Comparison of ENCODE assay signal across 12 cellular contexts in the genomic region with DNA sequence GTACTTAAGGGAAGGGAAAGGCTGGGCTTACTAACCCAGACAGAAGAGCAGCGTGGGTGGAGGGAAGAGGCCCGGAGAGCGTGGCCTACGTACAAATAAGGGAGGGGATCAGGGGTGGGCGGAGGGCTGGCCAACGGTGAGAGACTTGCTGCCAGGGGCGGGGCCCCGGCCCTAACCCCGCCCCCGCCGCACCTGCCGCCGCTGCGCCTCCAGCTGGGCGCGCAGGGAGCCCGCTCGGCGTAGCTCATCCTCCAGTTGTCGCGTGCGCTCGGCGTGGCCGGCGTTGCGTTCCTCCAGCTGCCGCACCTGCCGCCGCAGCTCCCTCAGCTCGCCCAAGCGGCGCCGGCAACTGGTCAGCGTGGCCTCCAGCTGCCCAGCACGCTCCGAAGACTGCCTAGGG. TPM values are rescaled to one million over a fixed set of nuclear protein-coding genes. Genes with fewer than 3 reads are reported as not detected.
DNase-seq lines count a peak whose midpoint lies in the region; ATAC-seq and TF ChIP-seq lines count a peak whose summit lies in the region.
"Had no signal": no experiment of that assay in that cellular context is flagged by ENCODE, and none has a peak within 500 bp of the region (broad histone marks: within the 10 kb centered on the region; RNA-seq: fewer than 3 reads in every experiment).

No MANE protein-coding gene starts in this region.

- no peaks in the 10 kb centered on the region for H3K27me3 Mint-ChIP-seq in CD4-positive, alpha-beta memory T cell
- H3K27me3 Mint-ChIP-seq in activated naive CD4-positive, alpha-beta T cell treated with anti-CD3 and anti-CD28 coated beads, Interleukin-2, amount 50 U/mL, for 24 hours: no peaks in the 10 kb centered on the region
- H3K27me3 Mint-ChIP-seq in nephron (ENCODE audit: low read depth): peaks cover 4% of the 10 kb centered on the region

- H2AFZ ChIP-seq in OCI-LY1 (ENCODE audit: low read length): no peak overlapping the region

- H3K79me2 ChIP-seq in OCI-LY1 (ENCODE audit: insufficient read depth, low read length): no peaks in the 10 kb centered on the region

- TF ChIP-seq CTCF in OCI-LY1 (IDR thresholded peaks at IDR 0.05; ENCODE audit: low read length): no peak
- no peak for TF ChIP-seq CTCF in nephron (IDR thresholded peaks at IDR 0.05; ENCODE audit: unreplicated experiment in 3 of 3)
- TF ChIP-seq CTCF in lower leg skin (IDR thresholded peaks at IDR 0.05): no peak

- no peaks in the 10 kb centered on the region for H3K9me3 ChIP-seq in CD4-positive, alpha-beta memory T cell (ENCODE audit: control insufficient read depth in 1 of 2, low read length in 2 of 2)
- H3K9me3 ChIP-seq in OCI-LY1 (ENCODE audit: low read length): no peaks in the 10 kb centered on the region
- H3K9me3 ChIP-seq: right lobe of liver had no signal

- H3K27me3 ChIP-seq in CD4-positive, alpha-beta memory T cell (ENCODE audit: insufficient read depth, low read length): no peaks in the 10 kb centered on the region
- H3K27me3 ChIP-seq in OCI-LY1 (ENCODE audit: insufficient read depth, low read length): no peaks in the 10 kb centered on the region
- H3K27me3 ChIP-seq: right lobe of liver had no signal

- POLR2A ChIA-PET in CD4-positive, alpha-beta memory T cell (lab: Charles Lee; ENCODE audit: partially characterized antibody): interaction anchor here (16.4 kb wide), 1 partner anchor 25 kb away, joined by 1162 read pairs; the partner anchor contains the start of genes JUNB, PRDX2 and THSD8

- no peak for TF ChIP-seq POLR2A in lower leg skin (IDR thresholded peaks at IDR 0.05)

- peak overlapping the region; percentile 46 for H3K4me2 ChIP-seq in OCI-LY1 (ENCODE audit: low read length)

- H3K36me3 Mint-ChIP-seq in CD4-positive, alpha-beta memory T cell: peaks cover 0 to 5% of the 10 kb centered on the region in 2 donors
- no peaks in the 10 kb centered on the region for H3K36me3 Mint-ChIP-seq in activated naive CD4-positive, alpha-beta T cell treated with anti-CD3 and anti-CD28 coated beads, Interleukin-2, amount 50 U/mL, for 24 hours
- H3K36me3 Mint-ChIP-seq in nephron (ENCODE audit: low read depth): peaks cover 13% of the 10 kb centered on the region

- no peaks in the 10 kb centered on the region for H4K20me1 ChIP-seq in OCI-LY1 (ENCODE audit: insufficient read depth, low read length)

- H3K4me1 ChIP-seq in CD4-positive, alpha-beta memory T cell (ENCODE audit: insufficient read depth, low read length): peaks cover 3% of the 10 kb centered on the region
- H3K4me1 ChIP-seq in OCI-LY1 (ENCODE audit: insufficient read depth, low read length, severe bottlenecking): peaks cover 15% of the 10 kb centered on the region
- H3K4me1 ChIP-seq: right lobe of liver had no signal

- no peak overlapping the region for H3K4me3 ChIP-seq in CD4-positive, alpha-beta memory T cell (ENCODE audit: low read length in 2 of 2)
- H3K4me3 ChIP-seq in OCI-LY1 (ENCODE audit: low read depth, low read length, poor library complexity, severe bottlenecking) (peak overlapping the region; percentile 5), lower leg skin (ENCODE audit: low read depth, poor library complexity, severe bottlenecking) (no peak overlapping the region)
- H3K4me3 ChIP-seq: right lobe of liver had no signal

- H3K9me3 Mint-ChIP-seq in CD4-positive, alpha-beta memory T cell: peaks cover 0 to 2% (median 0%) of the 10 kb centered on the region in 8 donors
- H3K9me3 Mint-ChIP-seq in activated naive CD4-positive, alpha-beta T cell treated with anti-CD3 and anti-CD28 coated beads, Interleukin-2, amount 50 U/mL, for 24 hours: no peaks in the 10 kb centered on the region
- H3K9me3 Mint-ChIP-seq in nephron: no peaks in the 10 kb centered on the region

- H3K9ac ChIP-seq in OCI-LY1 (ENCODE audit: low read length): no peak overlapping the region; the same call in 1 of the 2 replicates

- peak overlapping the region in 6 of 8 donors; percentile 24 to 62 (median 52) for H3K4me3 Mint-ChIP-seq in CD4-positive, alpha-beta memory T cell
- H3K4me3 Mint-ChIP-seq in activated naive CD4-positive, alpha-beta T cell treated with anti-CD3 and anti-CD28 coated beads, Interleukin-2, amount 50 U/mL, for 24 hours: peak overlapping the region; percentile 47
- H3K4me3 Mint-ChIP-seq in nephron: peak overlapping the region; percentile 1 to 23 (median 17)

- no peak overlapping the region for H3K27ac ChIP-seq in CD4-positive, alpha-beta memory T cell (ENCODE audit: low read depth, low read length)
- H3K27ac ChIP-seq in OCI-LY1 (ENCODE audit: low read depth, low read length, poor library complexity, severe bottlenecking): no peak overlapping the region
- H3K27ac ChIP-seq: right lobe of liver had no signal

- peaks cover 10 to 14% (median 13%) of the 10 kb centered on the region in 4 donors for H3K4me1 Mint-ChIP-seq in CD4-positive, alpha-beta memory T cell
- peaks cover 8% of the 10 kb centered on the region for H3K4me1 Mint-ChIP-seq in activated naive CD4-positive, alpha-beta T cell treated with anti-CD3 and anti-CD28 coated beads, Interleukin-2, amount 50 U/mL, for 24 hours
- H3K4me1 Mint-ChIP-seq in nephron: peaks cover 17% of the 10 kb centered on the region

- no peaks in the 10 kb centered on the region for H3K9me2 ChIP-seq in OCI-LY1 (ENCODE audit: low read depth, low read length)

- intact Hi-C loops in CD4-positive, alpha-beta memory T cell (cut with micrococcal nuclease): no loop called here
- intact Hi-C loops in lower leg skin (cut with DNase I; ENCODE audit: low total_unique reads): loop anchor here (5.0 kb wide), 2 partner anchors 33 to 73 kb away; partner anchors contain the start of genes PRDX2 and THSD8

- in situ Hi-C loops in G401 (cut with HindIII; ENCODE audit: low sequenced_read_pairs): no loop called here

- DNase-seq in CD4-positive, alpha-beta memory T cell: peak; percentile 55 to 71 (median 67)
- DNase-seq in medulla oblongata (ENCODE audit: extremely low spot score): no peak
- DNase-seq in G401 (ENCODE audit: low spot score): no peak
- no peak for DNase-seq in lower leg skin (ENCODE audit: low spot score in 2 of 2)
- DNase-seq: C1 segment of cervical spinal cord, right lobe of liver had no signal

- CTCF ChIA-PET in CD4-positive, alpha-beta memory T cell (lab: Charles Lee; ENCODE audit: partially characterized antibody): interaction anchor here (1.6 to 27.8 kb wide), 4 partner anchors 9 to 79 kb away, joined by 4 to 906 read pairs (median 16); partner anchors contain the start of genes JUNB, PRDX2, RNASEH2A and THSD8

- no peak for ATAC-seq in GM18511 (IDR thresholded peaks at IDR 0.05; ENCODE audit: unreplicated experiment)
- ATAC-seq: right lobe of liver had no signal

- H3F3A ChIP-seq in OCI-LY1 (ENCODE audit: insufficient read depth, low read length): peaks cover 7% of the 10 kb centered on the region; the same call in 1 of the 2 replicates

- H3K36me3 ChIP-seq in CD4-positive, alpha-beta memory T cell (ENCODE audit: insufficient read depth, low read length): no peaks in the 10 kb centered on the region
- H3K36me3 ChIP-seq in OCI-LY1 (ENCODE audit: insufficient read depth, low read length): no peaks in the 10 kb centered on the region
- H3K36me3 ChIP-seq: right lobe of liver had no signal

- 47 to 55% methylated on average over 8 to 37 of the region's 37 CpGs for WGBS in lower leg skin, 2 donors

- H3K27ac Mint-ChIP-seq in CD4-positive, alpha-beta memory T cell: peak overlapping the region in 4 of 7 donors; percentile 10 to 78 (median 54)
- H3K27ac Mint-ChIP-seq in activated naive CD4-positive, alpha-beta T cell treated with anti-CD3 and anti-CD28 coated beads, Interleukin-2, amount 50 U/mL, for 24 hours: peak overlapping the region; percentile 59
- peak overlapping the region in 1 of 3 experiments; percentile 38 for H3K27ac Mint-ChIP-seq in nephron

RNA-seq across cellular contexts. Expression of gene HOOK2, which starts 5.7 kb away (rescaled TPM):
- total RNA-seq in CD4-positive, alpha-beta memory T cell: 10 to 100 TPM; 23.3 to 24.2 TPM
- 1 to 10 TPM; 2.6 to 3.4 TPM for polyA plus RNA-seq in CD4-positive, alpha-beta memory T cell
- total RNA-seq in G401 (2014; rRNA removed; shearing (Covaris generic)): 19.4 and 20.2 TPM in 2 replicates
- 100 to 1,000 TPM in 1 of 4 donors, 10 to 100 TPM in 3; 49.9 to 122 (median 65.8) TPM for total RNA-seq in lower leg skin

RNA-seq across cellular contexts. Expression of gene BEST2, which starts 18.1 kb away (rescaled TPM):
- total RNA-seq in CD4-positive, alpha-beta memory T cell: not detected
- not detected for polyA plus RNA-seq in CD4-positive, alpha-beta memory T cell
- total RNA-seq in G401 (2014; rRNA removed; shearing (Covaris generic)): not detected in 2 replicates
- 100 to 1,000 TPM in 2 of 4 donors, 10 to 100 TPM in 2; 58.3 to 116 (median 85.5) TPM for total RNA-seq in lower leg skin
- total RNA-seq: activated CD8-positive, alpha-beta memory T cell treated with anti-CD3 and anti-CD28 coated beads for 36 hours; fibroblast of villous mesenchyme; right lobe of liver had no signal

RNA-seq across cellular contexts. Expression of gene JUNB, which starts 21.6 kb away (rescaled TPM):
- total RNA-seq in CD4-positive, alpha-beta memory T cell: 100 to 1,000 TPM; 103 to 106 TPM
- polyA plus RNA-seq in CD4-positive, alpha-beta memory T cell: 1,000 to 10,000 TPM in 1 of 2 donors, 100 to 1,000 TPM in 1; 771 to 3,132 TPM
- 28.3 and 35.9 TPM in 2 replicates for total RNA-seq in G401 (2014; rRNA removed; shearing (Covaris generic))
- 1,000 to 10,000 TPM in 1 of 4 donors, 100 to 1,000 TPM in 3; 608 to 1,091 (median 870) TPM for total RNA-seq in lower leg skin

RNA-seq across cellular contexts. Expression of gene PRDX2, which starts 31.9 kb away (rescaled TPM):
- total RNA-seq in CD4-positive, alpha-beta memory T cell: 100 to 1,000 TPM; 116 to 120 TPM
- 100 to 1,000 TPM; 266 to 533 TPM for polyA plus RNA-seq in CD4-positive, alpha-beta memory T cell
- 290 and 300 TPM in 2 replicates for total RNA-seq in G401 (2014; rRNA removed; shearing (Covaris generic))
- 100 to 1,000 TPM; 266 to 459 (median 327) TPM for total RNA-seq in lower leg skin

RNA-seq across cellular contexts. Expression of gene THSD8, which starts 32.2 kb away (rescaled TPM):
- 1 to 10 TPM; 2.2 to 3.2 TPM for total RNA-seq in CD4-positive, alpha-beta memory T cell
- 1 to 10 TPM; 1.5 to 4.4 TPM for polyA plus RNA-seq in CD4-positive, alpha-beta memory T cell
- not detected in 2 replicates for total RNA-seq in G401 (2014; rRNA removed; shearing (Covaris generic))
- 1 to 10 TPM in 1 of 4 donors, not detected in 3; 1.6 TPM for total RNA-seq in lower leg skin
- total RNA-seq: fibroblast of villous mesenchyme had no signal

Comparison
In these comparisons a context has a peak if more than half of its experiments do, and no peak if none do; other contexts are left out.
1. DNase-seq: peak in CD4-positive, alpha-beta memory T cell (5 of 5); none in medulla oblongata (single experiment), G401 (single experiment) and lower leg skin (0 of 2).
2. RNA of gene BEST2, which starts 18.1 kb away (total RNA-seq): 58.3 to 116 TPM in lower leg skin; not detected in CD4-positive, alpha-beta memory T cell and not detected in G401; every median in the first group is over 10 times any median in the second.
3. RNA of gene JUNB, which starts 21.6 kb away (total RNA-seq): 608 to 1,091 TPM in lower leg skin; 103 to 106 TPM in CD4-positive, alpha-beta memory T cell and 28.3 to 35.9 TPM in G401; every median in the first group is over 4 times any median in the second.
4. Peak in every context shown above with its lines, with median percentiles within 50 percentile points of each other: H3K4me3 Mint-ChIP-seq.